ENCODE assay signal across 27 cellular contexts in genomic region chr1:206915085-206915735, GRCh38.
DNase-seq lines count a peak whose midpoint lies in the region; ATAC-seq lines count a peak whose summit lies in the region.
"Had no signal": no experiment of that assay in that cellular context is flagged by ENCODE, and none has a peak within 500 bp of the region (broad histone marks: within the 10 kb centered on the region; RNA-seq: fewer than 3 reads in every experiment).

No MANE protein-coding gene starts in this region.

- H3K9me3 Mint-ChIP-seq in activated naive CD8-positive, alpha-beta T cell (ENCODE audit: low read depth), result no peaks in the 10 kb centered on the region
- H3K9me3 Mint-ChIP-seq in activated naive CD8-positive, alpha-beta T cell treated with anti-CD3 and anti-CD28 coated beads, Interleukin-2, amount 50 U/mL, for 24 hours, result no peaks in the 10 kb centered on the region
- no peaks in the 10 kb centered on the region for H3K9me3 Mint-ChIP-seq in stimulated activated effector memory CD8-positive, alpha-beta T cell treated with anti-CD3 and anti-CD28 coated beads, Interleukin-12 subunit alpha, Interleukin-12 subunit beta, amount 100 ng/mL, for 72 hours

- H3K27me3 ChIP-seq in effector memory CD4-positive, alpha-beta T cell (replicated peaks; ENCODE audit: control insufficient read depth, insufficient read depth, low read length, poor library complexity, severe bottlenecking), result no peaks in the 10 kb centered on the region
- H3K27me3 ChIP-seq: SJSA1, thyroid gland had no signal

- H3K27ac Mint-ChIP-seq in activated naive CD8-positive, alpha-beta T cell, result peak overlapping the region; percentile 93
- H3K27ac Mint-ChIP-seq in activated naive CD8-positive, alpha-beta T cell treated with anti-CD3 and anti-CD28 coated beads, Interleukin-2, amount 50 U/mL, for 24 hours, result no peak overlapping the region
- peak overlapping the region; percentile 80 for H3K27ac Mint-ChIP-seq in stimulated activated effector memory CD8-positive, alpha-beta T cell treated with anti-CD3 and anti-CD28 coated beads, Interleukin-12 subunit alpha, Interleukin-12 subunit beta, amount 100 ng/mL, for 72 hours

- no peak overlapping the region for H3K4me3 ChIP-seq in effector memory CD4-positive, alpha-beta T cell (ENCODE audit: insufficient read depth, low read depth, low read length, poor library complexity, severe bottlenecking)
- H3K4me3 ChIP-seq: gastroesophageal sphincter, SJSA1, stomach, thyroid gland had no signal

- H3K27me3 Mint-ChIP-seq in activated naive CD8-positive, alpha-beta T cell, result no peaks in the 10 kb centered on the region
- no peaks in the 10 kb centered on the region for H3K27me3 Mint-ChIP-seq in activated naive CD8-positive, alpha-beta T cell treated with anti-CD3 and anti-CD28 coated beads, Interleukin-2, amount 50 U/mL, for 24 hours

- no peak overlapping the region for H3K4me3 Mint-ChIP-seq in activated naive CD8-positive, alpha-beta T cell
- H3K4me3 Mint-ChIP-seq in activated naive CD8-positive, alpha-beta T cell treated with anti-CD3 and anti-CD28 coated beads, Interleukin-2, amount 50 U/mL, for 24 hours, result no peak overlapping the region
- no peak overlapping the region for H3K4me3 Mint-ChIP-seq in stimulated activated effector memory CD8-positive, alpha-beta T cell treated with anti-CD3 and anti-CD28 coated beads, Interleukin-12 subunit alpha, Interleukin-12 subunit beta, amount 100 ng/mL, for 72 hours

- no peaks in the 10 kb centered on the region for H3K9me3 ChIP-seq in effector memory CD4-positive, alpha-beta T cell (ENCODE audit: control insufficient read depth, low read length)
- H3K9me3 ChIP-seq: gastroesophageal sphincter, SJSA1, stomach, thyroid gland had no signal

- peak overlapping the region; percentile 15 for H3K27ac ChIP-seq in effector memory CD4-positive, alpha-beta T cell (ENCODE audit: insufficient read depth, low read length, poor library complexity, severe bottlenecking)
- H3K27ac ChIP-seq: brain microvascular endothelial cell, gastroesophageal sphincter, SJSA1, stomach, thyroid gland had no signal

- H3K4me1 ChIP-seq in effector memory CD4-positive, alpha-beta T cell (ENCODE audit: control insufficient read depth, insufficient read depth, low read length, poor library complexity, severe bottlenecking), result peaks cover 65% of the 10 kb centered on the region

- peaks cover 51% of the 10 kb centered on the region for H3K36me3 ChIP-seq in effector memory CD4-positive, alpha-beta T cell (ENCODE audit: control insufficient read depth, insufficient read depth, low read length)
- H3K36me3 ChIP-seq: brain microvascular endothelial cell, gastroesophageal sphincter, SJSA1, stomach, thyroid gland had no signal

- no peak for ATAC-seq in activated naive CD8-positive, alpha-beta T cell treated with anti-CD3 and anti-CD28 coated beads, Interleukin-2, amount 50 U/mL, for 24 hours
- ATAC-seq in stimulated activated effector memory CD8-positive, alpha-beta T cell treated with anti-CD3 and anti-CD28 coated beads, Interleukin-12 subunit alpha, Interleukin-12 subunit beta, amount 100 ng/mL, for 72 hours, result no peak
- ATAC-seq: gastroesophageal sphincter, left ventricle myocardium superior had no signal

- DNase-seq in NCI-H345 (lab: John Stamatoyannopoulos, UW), result peak; percentile 48
- DNase-seq in NCI-H345 treated with DMSO at 0.1 percent for 48 hours (lab: John Stamatoyannopoulos, UW; ENCODE audit: unreplicated experiment), result no peak
- no peak for DNase-seq in activated naive CD8-positive, alpha-beta T cell treated with anti-CD3 and anti-CD28 coated beads, Interleukin-2, amount 50 U/mL, for 24 hours
- no peak for DNase-seq in effector memory CD4-positive, alpha-beta T cell
- no peak for DNase-seq in stimulated activated effector memory CD8-positive, alpha-beta T cell treated with anti-CD3 and anti-CD28 coated beads, Interleukin-12 subunit alpha, Interleukin-12 subunit beta, amount 100 ng/mL, for 72 hours (ENCODE audit: low spot score in 2 of 2)
- no peak for DNase-seq in HPDE6-E6E7 (ENCODE audit: extremely low spot score)
- DNase-seq in head of caudate nucleus, result no peak
- DNase-seq: 8988T; activated CD4-positive, CD25-positive, alpha-beta regulatory T cell treated with anti-CD3 and anti-CD28 coated beads, Interleukin-2, amount 50 U/mL, for 72 hours; amniotic stem cell; brain microvascular endothelial cell; COR-L47; GF-D8; H7; hippocampal formation; KBM-7; left ventricle myocardium superior; MM.1S; NCI-H2081; NCI-H226; NCI-H748 treated with DMSO at 0.1 percent for 48 hours; occipital lobe; stomach; thyroid gland had no signal

- H3K4me1 Mint-ChIP-seq in activated naive CD8-positive, alpha-beta T cell (ENCODE audit: low read depth), result peaks cover 91% of the 10 kb centered on the region
- H3K4me1 Mint-ChIP-seq in activated naive CD8-positive, alpha-beta T cell treated with anti-CD3 and anti-CD28 coated beads, Interleukin-2, amount 50 U/mL, for 24 hours, result peaks cover 90% of the 10 kb centered on the region
- peaks cover 90% of the 10 kb centered on the region for H3K4me1 Mint-ChIP-seq in stimulated activated effector memory CD8-positive, alpha-beta T cell treated with anti-CD3 and anti-CD28 coated beads, Interleukin-12 subunit alpha, Interleukin-12 subunit beta, amount 100 ng/mL, for 72 hours

- peaks cover 9% of the 10 kb centered on the region for H3K36me3 Mint-ChIP-seq in activated naive CD8-positive, alpha-beta T cell
- H3K36me3 Mint-ChIP-seq in activated naive CD8-positive, alpha-beta T cell treated with anti-CD3 and anti-CD28 coated beads, Interleukin-2, amount 50 U/mL, for 24 hours (ENCODE audit: low read depth), result peaks cover 41% of the 10 kb centered on the region
- peaks cover 55% of the 10 kb centered on the region for H3K36me3 Mint-ChIP-seq in stimulated activated effector memory CD8-positive, alpha-beta T cell treated with anti-CD3 and anti-CD28 coated beads, Interleukin-12 subunit alpha, Interleukin-12 subunit beta, amount 100 ng/mL, for 72 hours

- intact Hi-C loops in head of caudate nucleus (cut with DNase I), result loop anchor here (10.0 kb wide), 1 partner anchor 280 kb away; the partner anchor contains the start of gene DYRK3
